In the genomic region with DNA sequence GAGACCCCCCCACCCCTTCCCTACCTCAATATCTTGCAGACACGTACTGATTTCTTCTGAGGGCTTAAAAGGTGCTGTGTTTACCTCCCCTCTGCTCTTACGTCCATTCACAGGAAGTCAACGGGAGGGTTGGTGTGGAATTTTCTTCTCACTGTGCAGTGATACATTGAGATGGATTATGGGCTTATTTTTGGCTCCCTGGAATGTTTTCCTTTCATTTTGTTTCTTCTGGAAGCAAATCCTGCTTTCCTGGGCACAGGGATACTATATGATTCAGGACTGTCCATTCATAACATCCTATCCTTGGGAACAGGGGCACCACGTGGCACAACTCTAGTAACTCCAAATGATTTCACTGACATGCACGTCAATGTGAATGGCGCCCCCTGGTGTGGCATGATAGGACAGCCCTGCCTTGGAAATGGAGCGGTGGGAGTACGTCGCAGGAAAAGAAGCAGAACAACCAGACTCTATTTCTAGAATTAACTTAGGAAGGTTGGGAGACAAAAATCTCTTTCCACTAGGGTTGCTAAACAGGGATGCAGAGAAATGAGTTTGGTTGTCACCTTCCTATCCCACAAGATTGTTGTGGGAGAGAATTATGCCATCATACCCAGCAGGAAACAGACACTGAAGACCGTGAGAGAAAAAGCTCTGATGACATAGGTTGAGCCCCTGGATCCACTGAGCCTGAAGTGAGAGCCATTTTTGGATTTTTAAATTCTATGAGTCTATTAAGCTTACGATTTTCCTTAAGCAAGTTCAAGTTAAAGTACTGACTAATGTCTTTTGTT, we compare ENCODE assay signal across 8 cellular contexts.
DNase-seq lines count a peak whose midpoint lies in the region; ATAC-seq, FAIRE-seq and TF ChIP-seq lines count a peak whose summit lies in the region.

No MANE protein-coding gene starts in this region.

- H3K36me3 ChIP-seq in ACC112 (ENCODE audit: insufficient read depth, low read length): no peaks in the 10 kb centered on the region
- no peaks in the 10 kb centered on the region for H3K36me3 ChIP-seq in bronchial epithelial cell (ENCODE audit: control insufficient read depth, insufficient read depth, low read length)
- H3K36me3 ChIP-seq in kidney epithelial cell (ENCODE audit: control insufficient read depth, insufficient read depth, low read length): no peaks in the 10 kb centered on the region

- no peaks in the 10 kb centered on the region for H3K4me1 ChIP-seq in ACC112 (ENCODE audit: control insufficient read depth, insufficient read depth, low read length, unreplicated experiment)

- H2AFZ ChIP-seq in ACC112 (ENCODE audit: low read length, unreplicated experiment): peak overlapping the region; percentile 10

- no peak overlapping the region for H3K27ac ChIP-seq in ACC112 (ENCODE audit: low read depth, low read length)

- H3K4me3 ChIP-seq in ACC112 (ENCODE audit: low read depth, low read length) (no peak overlapping the region), bronchial epithelial cell (ENCODE audit: low read depth, low read length) (no peak overlapping the region), kidney epithelial cell (ENCODE audit: low read depth, low read length) (no peak overlapping the region)

- H3K79me2 ChIP-seq in ACC112 (ENCODE audit: control insufficient read depth, insufficient read depth, low read length, unreplicated experiment): no peaks in the 10 kb centered on the region

- peak; percentile 76 for TF ChIP-seq CTCF in bronchial epithelial cell (IDR thresholded peaks at IDR 0.05; ENCODE audit: insufficient read depth, low read length, severe bottlenecking)
- peak; percentile 85 for TF ChIP-seq CTCF in kidney epithelial cell (IDR thresholded peaks at IDR 0.05; ENCODE audit: insufficient read depth, low read length, poor library complexity, severe bottlenecking)

- FAIRE-seq in bronchial epithelial cell (lab: Jason Lieb, UNC): no peak

- ATAC-seq in GM18502 (IDR thresholded peaks at IDR 0.05; ENCODE audit: poor library complexity, unreplicated experiment): peak; percentile 36

- peak; percentile 15 for DNase-seq in NCI-H1105 (lab: John Stamatoyannopoulos, UW)
- DNase-seq in UCSD-AML1 (lab: John Stamatoyannopoulos, UW; ENCODE audit: unreplicated experiment): peak; percentile 77
- peak; percentile 52 for DNase-seq in bronchial epithelial cell (ENCODE audit: low read depth)
- peak; percentile 1 for DNase-seq in kidney epithelial cell (ENCODE audit: low read depth)
- DNase-seq in stimulated activated CD4-positive, alpha-beta T cell treated with anti-CD3 and anti-CD28 coated beads, Interleukin-2, amount 100 ng/mL, for 48 hours: peak; percentile 64 to 67
- DNase-seq in DMS153 (lab: John Stamatoyannopoulos, UW): no peak

- H3K27me3 ChIP-seq in ACC112 (ENCODE audit: insufficient read depth, low read length): peaks cover 47% of the 10 kb centered on the region
- no peaks in the 10 kb centered on the region for H3K27me3 ChIP-seq in bronchial epithelial cell (ENCODE audit: control insufficient read depth, insufficient read depth, low read length)
- H3K27me3 ChIP-seq in kidney epithelial cell (ENCODE audit: control insufficient read depth, insufficient read depth, low read length): peaks cover 2% of the 10 kb centered on the region
